In genomic region chr4:118124977-118125376, GRCh38 we compare ENCODE assay signal across 1 cellular context.
TF ChIP-seq lines count a peak whose summit lies in the region.

No MANE protein-coding gene starts in this region.

TF ChIP-seq in IMR-90, 13 proteins besides CTCF, POLR2A, EP300 and RAD21 (continued from another document):
- TF ChIP-seq ELK1 (IDR thresholded peaks at IDR 0.05; ENCODE audit: borderline replicate concordance, low read depth, low read length): no peak
- no peak for TF ChIP-seq RFX5 (IDR thresholded peaks at IDR 0.05; ENCODE audit: low read depth, low read length)
- no peak for TF ChIP-seq USF2 (IDR thresholded peaks at IDR 0.05; ENCODE audit: low read depth, low read length)
